ENCODE assay signal across 8 cellular contexts in the genomic region with DNA sequence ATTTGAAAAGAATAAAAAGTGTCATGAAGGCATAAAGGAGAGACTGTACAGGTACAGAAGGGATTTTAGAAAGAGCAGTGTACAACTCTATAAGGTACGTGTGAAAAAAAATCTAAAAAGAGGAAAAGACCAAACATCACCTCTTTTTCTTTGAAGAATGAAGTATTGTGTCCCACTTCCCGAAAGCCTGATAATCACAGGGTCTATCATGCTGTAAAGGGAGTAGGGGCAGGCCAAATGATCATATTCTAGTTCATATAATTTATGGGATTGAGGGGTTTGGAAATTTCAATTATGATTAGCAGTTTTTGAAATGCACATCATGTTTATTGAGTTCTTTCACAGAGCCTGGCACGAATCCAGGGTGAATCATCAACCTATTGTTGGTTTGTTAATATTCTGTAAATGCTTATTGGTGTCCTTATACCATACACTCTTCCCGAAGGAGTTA. TPM values are rescaled to one million over a fixed set of nuclear protein-coding genes. Genes with fewer than 3 reads are reported as not detected.
DNase-seq lines count a peak whose midpoint lies in the region; ATAC-seq, FAIRE-seq and TF ChIP-seq lines count a peak whose summit lies in the region.

No MANE protein-coding gene starts in this region.

- peak overlapping the region; percentile 73 for H2AFZ ChIP-seq in keratinocyte (ENCODE audit: control insufficient read depth, low read length)

- H3K79me2 ChIP-seq in keratinocyte (ENCODE audit: control insufficient read depth, insufficient read depth, low read length): peaks cover 24% of the 10 kb centered on the region

- H4K20me1 ChIP-seq in keratinocyte (ENCODE audit: control insufficient read depth, extremely low read depth, insufficient read depth, low read length): no peaks in the 10 kb centered on the region

- H3K4me1 Mint-ChIP-seq in stimulated activated naive B cell treated with anti-CD40 and anti-IgM and Interleukin-4, amounts not matched to agents 10 μg/mL and 1 μg/mL and 100 μg/mL, for 72 hours: peaks cover 23 to 41% of the 10 kb centered on the region in 2 donors

- peaks cover 5 to 7% of the 10 kb centered on the region in 2 donors for H3K36me3 Mint-ChIP-seq in stimulated activated naive B cell treated with anti-CD40 and anti-IgM and Interleukin-4, amounts not matched to agents 10 μg/mL and 1 μg/mL and 100 μg/mL, for 72 hours

- no peaks in the 10 kb centered on the region for H3K36me3 ChIP-seq in keratinocyte (ENCODE audit: control insufficient read depth in 2 of 2, extremely low read depth in 1 of 2, insufficient read depth in 2 of 2, low read length in 2 of 2)

- H3K9ac ChIP-seq in keratinocyte (ENCODE audit: control insufficient read depth, extremely low read depth, insufficient read depth, low read length): peak overlapping the region; percentile 98

- FAIRE-seq in keratinocyte (lab: Jason Lieb, UNC): peak; percentile 48

- H3K9me3 Mint-ChIP-seq in stimulated activated naive B cell treated with anti-CD40 and anti-IgM and Interleukin-4, amounts not matched to agents 10 μg/mL and 1 μg/mL and 100 μg/mL, for 72 hours: no peaks in the 10 kb centered on the region

- H3K27me3 ChIP-seq in keratinocyte (ENCODE audit: control insufficient read depth, extremely low read depth, insufficient read depth, low read length): no peaks in the 10 kb centered on the region

- no peak for TF ChIP-seq CTCF in keratinocyte (optimal IDR thresholded peaks at IDR 0.05 in 1 of 3, IDR thresholded peaks at IDR 0.05 in 1 of 3, conservative IDR thresholded peaks at IDR 0.05 in 1 of 3; ENCODE audit: extremely low read depth in 1 of 3, insufficient read depth in 2 of 3, low read length in 3 of 3)

- peak overlapping the region; percentile 99 for H3K4me2 ChIP-seq in keratinocyte (ENCODE audit: control insufficient read depth, extremely low read depth, insufficient read depth, low read depth, low read length)

- ATAC-seq in stimulated activated naive B cell treated with anti-CD40 and anti-IgM and Interleukin-4, amounts not matched to agents 10 μg/mL and 1 μg/mL and 100 μg/mL, for 72 hours (replicated peaks): no peak
- ATAC-seq in HG03045 (IDR thresholded peaks at IDR 0.05; ENCODE audit: unreplicated experiment): no peak

- H3K27me3 Mint-ChIP-seq in stimulated activated naive B cell treated with anti-CD40 and anti-IgM and Interleukin-4, amounts not matched to agents 10 μg/mL and 1 μg/mL and 100 μg/mL, for 72 hours: peaks cover 2 to 5% of the 10 kb centered on the region in 2 donors

- H3K27ac ChIP-seq in keratinocyte (ENCODE audit: control insufficient read depth, insufficient read depth, low read length): peak overlapping the region; percentile 93

- peak; percentile 12 for DNase-seq in activated T-cell treated with anti-CD3 and anti-CD28 coated beads for 1 hour (ENCODE audit: low read depth)
- no peak for DNase-seq in activated T-cell treated with anti-CD3 and anti-CD28 coated beads, Interleukin-2, amount 50 U/mL, for 48 hours
- DNase-seq in NCI-H345 treated with DMSO at 0.1 percent for 48 hours (lab: John Stamatoyannopoulos, UW; ENCODE audit: unreplicated experiment): peak; percentile 27
- DNase-seq in astrocyte of the hippocampus (ENCODE audit: low read depth, low spot score): peak; percentile 79
- no peak for DNase-seq in keratinocyte (ENCODE audit: low read depth, low spot score)
- DNase-seq in stimulated activated naive B cell treated with anti-CD40 and anti-IgM and Interleukin-4, amounts not matched to agents 10 μg/mL and 1 μg/mL and 100 μg/mL, for 72 hours: no peak
- DNase-seq in iPS-NIHi11 (ENCODE audit: low spot score): no peak

- peak overlapping the region; percentile 76 to 91 (median 81) for H3K4me3 ChIP-seq in keratinocyte (ENCODE audit: control insufficient read depth in 2 of 3, extremely low read depth in 1 of 3, insufficient read depth in 2 of 3, low read depth in 1 of 3, low read length in 3 of 3)

- peaks cover 29% of the 10 kb centered on the region for H3K4me1 ChIP-seq in keratinocyte (ENCODE audit: control insufficient read depth, extremely low read depth, insufficient read depth, low read length)

- no peaks in the 10 kb centered on the region for H3K9me1 ChIP-seq in keratinocyte (ENCODE audit: control insufficient read depth, extremely low read depth, insufficient read depth, low read length)

- H3K27ac Mint-ChIP-seq in stimulated activated naive B cell treated with anti-CD40 and anti-IgM and Interleukin-4, amounts not matched to agents 10 μg/mL and 1 μg/mL and 100 μg/mL, for 72 hours: peak overlapping the region; percentile 96

- dilution Hi-C loops in keratinocyte (cut with MboI; ENCODE audit: extremely low pct_ligation_motif_present, low sequenced_read_pairs): no loop called here

- no peaks in the 10 kb centered on the region for H3K9me3 ChIP-seq in keratinocyte (ENCODE audit: control insufficient read depth, low read depth, low read length)

- H3K4me3 Mint-ChIP-seq in stimulated activated naive B cell treated with anti-CD40 and anti-IgM and Interleukin-4, amounts not matched to agents 10 μg/mL and 1 μg/mL and 100 μg/mL, for 72 hours: peak overlapping the region; percentile 89 to 98

RNA-seq across cellular contexts. Expression of a gene that starts 0.9 kb away (rescaled TPM):
- 2.8 to 3.8 TPM (median 3.6 TPM) in 3 replicates for polyA plus RNA-seq in keratinocyte
- 32.8 TPM for polyA plus RNA-seq in keratinocyte (2011; ENCODE audit: low read depth)
- 8.1 and 10.5 TPM in 2 replicates for polyA plus RNA-seq in keratinocyte (2011; cell fraction: cytosol; rRNA removed)
- 26.3 and 30.2 TPM in 2 replicates for polyA plus RNA-seq in keratinocyte (2011; cell fraction: nucleus; rRNA removed)
- polyA plus RNA-seq in keratinocyte (2012; ENCODE audit: low replicate concordance): 13.7 and 17.2 TPM in 2 replicates
- 22.0 to 29.9 TPM (median 28.0 TPM) in 3 replicates for polyA minus RNA-seq in keratinocyte
- polyA minus RNA-seq in keratinocyte (2011; cell fraction: cytosol; rRNA and poly(A)+ RNA removed): 28.6 TPM
- 16.4 and 51.3 TPM in 2 replicates for polyA minus RNA-seq in keratinocyte (2011; cell fraction: nucleus; rRNA and poly(A)+ RNA removed)

Comparison
In these comparisons a context has a peak if more than half of its experiments do, and no peak if none do; other contexts are left out.
1. DNase-seq: peak in activated T-cell treated with anti-CD3 and anti-CD28 coated beads for 1 hour (single experiment), NCI-H345 treated with DMSO at 0.1 percent for 48 hours (single experiment) and astrocyte of the hippocampus (single experiment); none in activated T-cell treated with anti-CD3 and anti-CD28 coated beads, Interleukin-2, amount 50 U/mL, for 48 hours (0 of 2), keratinocyte (single experiment), stimulated activated naive B cell treated with anti-CD40 and anti-IgM and Interleukin-4, amounts not matched to agents 10 μg/mL and 1 μg/mL and 100 μg/mL, for 72 hours (single experiment) and iPS-NIHi11 (single experiment).